8 cellular contexts compared by ENCODE assay signal in the genomic region with DNA sequence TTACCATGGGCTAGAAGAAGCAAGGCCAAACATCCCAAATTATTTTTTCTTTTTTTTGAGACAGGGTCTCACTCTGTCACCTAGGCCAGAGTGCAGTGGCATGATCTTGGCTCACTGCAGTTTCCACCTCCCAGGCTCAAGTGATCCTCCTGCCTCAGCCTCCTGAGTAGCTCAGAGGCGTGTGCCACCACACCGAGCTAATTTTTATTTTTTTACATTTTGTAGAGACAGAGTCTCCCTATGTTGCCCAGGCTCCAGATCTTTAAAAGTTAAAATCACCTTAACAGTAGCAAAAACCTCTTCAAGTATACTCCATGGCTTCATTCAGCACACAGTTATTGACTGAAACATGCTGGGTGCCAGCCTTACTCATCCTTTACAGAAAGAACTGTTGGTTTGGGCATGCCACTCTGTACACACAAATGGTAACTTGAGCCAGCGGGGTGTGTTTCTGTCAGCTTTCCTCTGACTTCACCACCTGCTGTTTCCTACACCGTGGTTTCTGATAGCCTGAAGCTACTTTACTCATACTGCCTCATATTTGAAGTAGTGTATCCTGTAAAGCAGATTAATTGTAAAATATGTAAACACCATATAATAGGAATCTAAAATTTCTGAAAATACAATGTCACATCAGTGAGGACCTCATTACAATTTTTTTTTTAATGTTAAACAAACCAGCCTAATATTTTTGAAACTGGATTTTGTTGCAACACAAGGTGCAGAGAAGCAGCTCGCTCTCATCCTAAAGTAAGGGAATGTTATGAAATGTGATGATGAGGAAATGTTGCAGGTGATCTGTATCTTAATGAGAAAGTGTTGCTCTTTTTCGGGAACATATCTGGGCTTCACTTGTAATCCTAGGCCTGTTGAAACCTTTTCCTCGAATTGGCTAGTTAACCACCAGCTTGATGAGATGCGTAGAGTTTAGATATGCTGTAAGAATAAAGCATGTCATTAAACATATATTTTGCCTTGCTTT.
DNase-seq lines count a peak whose midpoint lies in the region; ATAC-seq, FAIRE-seq and TF ChIP-seq lines count a peak whose summit lies in the region.

No MANE protein-coding gene starts in this region.

- peak; percentile 23 for DNase-seq in AG04450 (ENCODE audit: low read depth, low spot score)
- peak; percentile 58 to 71 for DNase-seq in Kasumi-1 (lab: John Stamatoyannopoulos, UW)
- DNase-seq in SHP77 treated with DMSO at 0.1 percent for 48 hours (lab: John Stamatoyannopoulos, UW): peak; percentile 86
- DNase-seq in keratinocyte (ENCODE audit: low read depth, low spot score): peak; percentile 66
- DNase-seq in head of caudate nucleus: no peak
- no peak for DNase-seq in effector memory CD8-positive, alpha-beta T cell

- H3K27ac ChIP-seq in AG04450 (ENCODE audit: low read depth, low read length) (no peak overlapping the region), keratinocyte (ENCODE audit: control insufficient read depth, insufficient read depth, low read length) (peak overlapping the region; percentile 83)

- H3K36me3 Mint-ChIP-seq in effector memory CD8-positive, alpha-beta T cell (ENCODE audit: insufficient read depth): no peaks in the 10 kb centered on the region

- no peaks in the 10 kb centered on the region for H3K4me1 Mint-ChIP-seq in effector memory CD8-positive, alpha-beta T cell (ENCODE audit: low read depth in 2 of 2)

- H3K9me3 ChIP-seq in AG04450 (ENCODE audit: control insufficient read depth, insufficient read depth, low read length): no peaks in the 10 kb centered on the region
- H3K9me3 ChIP-seq in keratinocyte (ENCODE audit: control insufficient read depth, low read depth, low read length): no peaks in the 10 kb centered on the region

- peak overlapping the region; percentile 57 for H3K9ac ChIP-seq in keratinocyte (ENCODE audit: control insufficient read depth, extremely low read depth, insufficient read depth, low read length)

- dilution Hi-C loops in keratinocyte (cut with MboI; ENCODE audit: extremely low pct_ligation_motif_present, low sequenced_read_pairs): no loop called here

- H2AFZ ChIP-seq in keratinocyte (ENCODE audit: control insufficient read depth, low read length): no peak overlapping the region

- no peaks in the 10 kb centered on the region for H3K79me2 ChIP-seq in keratinocyte (ENCODE audit: control insufficient read depth, insufficient read depth, low read length)

- H3K27ac Mint-ChIP-seq in effector memory CD8-positive, alpha-beta T cell: no peak overlapping the region

- no peak for ATAC-seq in GM21737 (IDR thresholded peaks at IDR 0.05; ENCODE audit: unreplicated experiment)
- ATAC-seq in effector memory CD8-positive, alpha-beta T cell (replicated peaks): no peak
- no peak for ATAC-seq in GM21786 (IDR thresholded peaks at IDR 0.05; ENCODE audit: unreplicated experiment)

- peaks cover 4% of the 10 kb centered on the region for H3K9me1 ChIP-seq in keratinocyte (ENCODE audit: control insufficient read depth, extremely low read depth, insufficient read depth, low read length)

- H3K27me3 ChIP-seq in AG04450 (ENCODE audit: control insufficient read depth, insufficient read depth, low read length): no peaks in the 10 kb centered on the region
- H3K27me3 ChIP-seq in keratinocyte (ENCODE audit: control insufficient read depth, extremely low read depth, insufficient read depth, low read length): no peaks in the 10 kb centered on the region

- H4K20me1 ChIP-seq in keratinocyte (ENCODE audit: control insufficient read depth, extremely low read depth, insufficient read depth, low read length): no peaks in the 10 kb centered on the region

- H3K9me3 Mint-ChIP-seq in effector memory CD8-positive, alpha-beta T cell: no peaks in the 10 kb centered on the region

- intact Hi-C loops in head of caudate nucleus (cut with DNase I): no loop called here

- H3K4me3 ChIP-seq in AG04450 (ENCODE audit: low read depth, low read length) (no peak overlapping the region), keratinocyte (ENCODE audit: control insufficient read depth in 2 of 3, extremely low read depth in 1 of 3, insufficient read depth in 2 of 3, low read depth in 1 of 3, low read length in 3 of 3) (peak overlapping the region in 1 of 3 experiments; percentile 29)

- no peak overlapping the region for H3K4me3 Mint-ChIP-seq in effector memory CD8-positive, alpha-beta T cell

- TF ChIP-seq CTCF in AG04450 (IDR thresholded peaks at IDR 0.05; ENCODE audit: low read depth, low read length) (no peak), keratinocyte (optimal IDR thresholded peaks at IDR 0.05 in 1 of 3, IDR thresholded peaks at IDR 0.05 in 1 of 3, conservative IDR thresholded peaks at IDR 0.05 in 1 of 3; ENCODE audit: extremely low read depth in 1 of 3, insufficient read depth in 2 of 3, low read length in 3 of 3) (no peak)

- POLR2A ChIA-PET in AG04450 (lab: Yijun Ruan, JAX): interaction anchor here (1.5 kb wide), 1 partner anchor 98 kb away, joined by 3 read pairs; no protein-coding TSS in a partner anchor

- peaks cover 12 to 17% of the 10 kb centered on the region in 2 experiments for H3K36me3 ChIP-seq in keratinocyte (ENCODE audit: control insufficient read depth in 2 of 2, extremely low read depth in 1 of 2, insufficient read depth in 2 of 2, low read length in 2 of 2)

- CTCF ChIA-PET in AG04450 (lab: Charles Lee): interaction anchor here (3.0 kb wide), 1 partner anchor 196 kb away, joined by 8 read pairs; no protein-coding TSS in a partner anchor

- peaks cover 21% of the 10 kb centered on the region for H3K4me1 ChIP-seq in keratinocyte (ENCODE audit: control insufficient read depth, extremely low read depth, insufficient read depth, low read length)

- H3K27me3 Mint-ChIP-seq in effector memory CD8-positive, alpha-beta T cell: no peaks in the 10 kb centered on the region

- H3K4me2 ChIP-seq in keratinocyte (ENCODE audit: control insufficient read depth, extremely low read depth, insufficient read depth, low read depth, low read length): peak overlapping the region; percentile 71

- FAIRE-seq in keratinocyte (lab: Jason Lieb, UNC): peak; percentile 99

Comparison
In these comparisons a context has a peak if more than half of its experiments do, and no peak if none do; other contexts are left out.
1. DNase-seq: peak in AG04450 (single experiment), Kasumi-1 (2 of 2), SHP77 treated with DMSO at 0.1 percent for 48 hours (single experiment) and keratinocyte (single experiment); none in head of caudate nucleus (0 of 42) and effector memory CD8-positive, alpha-beta T cell (0 of 3).